Comparison of ENCODE assay signal across 16 cellular contexts in the genomic region with DNA sequence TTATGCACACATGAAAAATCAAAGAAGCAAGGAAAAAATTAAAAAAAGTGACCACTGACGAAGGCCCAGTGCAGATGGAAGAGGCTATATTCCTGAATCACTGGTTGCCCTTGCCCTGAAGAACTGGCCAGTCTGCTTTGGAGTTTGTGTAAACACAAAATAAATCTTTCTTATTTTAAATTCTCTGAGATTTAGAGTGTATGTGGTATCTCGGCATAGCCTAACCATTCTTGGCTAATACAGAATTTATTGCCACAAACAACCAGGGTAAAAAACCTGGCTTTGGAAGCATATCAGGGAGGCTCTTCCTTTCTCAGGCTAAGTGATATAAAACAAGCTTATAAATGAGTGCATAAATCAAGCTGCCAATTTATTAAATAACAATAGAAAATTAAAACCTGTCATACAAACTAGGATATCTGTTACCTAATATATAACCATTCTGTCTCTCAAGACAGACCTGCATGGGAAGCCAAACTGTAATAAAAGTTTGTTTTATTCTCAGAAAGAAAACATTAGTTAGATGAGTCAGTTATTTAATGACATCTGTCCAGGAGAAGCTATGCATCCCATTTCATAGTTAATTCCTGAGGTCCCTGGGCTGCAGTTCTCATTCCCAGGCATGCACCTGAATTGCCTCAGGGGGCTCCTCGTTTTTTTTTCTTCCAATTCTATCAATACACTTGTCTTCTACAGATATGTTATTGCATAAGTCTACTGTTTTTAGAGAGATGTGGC.
"Had no signal": no experiment of that assay in that cellular context is flagged by ENCODE, and none has a peak within 500 bp of the region (broad histone marks: within the 10 kb centered on the region; RNA-seq: fewer than 3 reads in every experiment).

No MANE protein-coding gene starts in this region.

- DNase-seq: esophagus squamous epithelium; gastrocnemius medialis; heart right ventricle; hypothalamus; kidney glomerular epithelial cell; mammary epithelial cell; mucosa of descending colon; naive thymus-derived CD8-positive, alpha-beta T cell; posterior cingulate gyrus; small intestine; stimulated activated CD4-positive, alpha-beta T cell treated with anti-CD3 and anti-CD28 coated beads, Interleukin-2, amount 100 ng/mL, for 48 hours; stimulated activated naive CD4-positive, alpha-beta T cell treated with Interleukin-2 at 50 U/mL for 16 hours; thyroid gland had no signal

- H3K9me3 ChIP-seq: esophagus squamous epithelium, gastrocnemius medialis, heart right ventricle, mucosa of descending colon, neutrophil, right atrium auricular region, suprapubic skin, thyroid gland had no signal

- H3K27ac ChIP-seq: esophagus squamous epithelium, gastrocnemius medialis, heart right ventricle, neutrophil, right atrium auricular region, suprapubic skin, thyroid gland had no signal

- H3K27me3 ChIP-seq: esophagus squamous epithelium, gastrocnemius medialis, heart right ventricle, right atrium auricular region, suprapubic skin, thyroid gland had no signal

- H3K4me3 ChIP-seq: esophagus squamous epithelium, gastrocnemius medialis, heart right ventricle, mucosa of descending colon, right atrium auricular region, suprapubic skin, thyroid gland had no signal

- H3K36me3 ChIP-seq: esophagus squamous epithelium, gastrocnemius medialis, heart right ventricle, neutrophil, right atrium auricular region, suprapubic skin, thyroid gland had no signal
